Comparison of ENCODE assay signal across 12 cellular contexts in the genomic region with DNA sequence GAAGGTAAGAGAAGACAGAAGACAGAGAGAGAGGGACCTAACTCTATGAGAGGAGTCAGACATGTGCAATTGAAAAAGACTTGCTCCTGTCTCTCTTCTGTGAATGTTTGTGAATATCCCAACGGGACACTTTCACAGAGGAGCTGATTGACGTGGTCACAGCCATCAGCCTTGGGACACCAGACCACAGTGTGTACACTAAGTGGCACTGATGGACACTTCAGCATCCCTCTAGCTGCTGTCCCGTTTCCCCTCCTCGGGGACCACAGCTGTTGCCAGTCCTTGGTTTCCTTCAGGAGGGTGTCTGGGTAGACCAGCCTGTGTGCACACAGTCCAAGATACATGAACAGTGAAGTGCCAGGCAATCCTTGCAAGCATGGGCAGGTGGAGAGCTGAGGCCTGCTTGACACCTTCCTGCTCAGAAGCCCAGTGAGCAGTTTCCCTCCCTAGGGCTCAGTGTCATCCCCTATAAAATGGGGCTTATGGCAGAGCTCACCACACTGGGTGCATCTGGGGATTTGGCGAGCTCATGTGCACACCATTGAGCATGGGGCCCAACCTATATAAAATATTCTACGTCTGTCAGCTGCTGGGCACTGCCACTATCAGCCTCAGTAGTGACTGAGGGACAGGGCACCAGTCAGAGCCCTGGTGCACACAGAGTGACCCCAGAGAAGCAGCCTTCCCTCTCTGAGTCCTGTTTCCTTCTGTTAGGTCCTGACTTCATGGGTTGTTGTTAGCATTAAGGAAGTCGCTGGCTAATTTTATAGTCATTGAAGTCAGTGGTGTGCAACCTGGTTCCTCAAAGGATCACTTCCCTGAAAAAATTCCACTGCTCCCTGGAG. TPM values are rescaled to one million over a fixed set of nuclear protein-coding genes. Genes with fewer than 3 reads are reported as not detected.
DNase-seq lines count a peak whose midpoint lies in the region; ATAC-seq and TF ChIP-seq lines count a peak whose summit lies in the region.
"Had no signal": no experiment of that assay in that cellular context is flagged by ENCODE, and none has a peak within 500 bp of the region (broad histone marks: within the 10 kb centered on the region; RNA-seq: fewer than 3 reads in every experiment).

No MANE protein-coding gene starts in this region.

- no peak overlapping the region for H3K4me3 Mint-ChIP-seq in activated CD4-positive, alpha-beta memory T cell treated with anti-CD3 and anti-CD28 coated beads for 36 hours

- no peak for TF ChIP-seq POLR2A in breast epithelium (IDR thresholded peaks at IDR 0.05)

- TF ChIP-seq CTCF in breast epithelium (IDR thresholded peaks at IDR 0.05) (no peak), mammary epithelial cell (conservative IDR thresholded peaks at IDR 0.05 in 1 of 2, IDR thresholded peaks at IDR 0.05 in 1 of 2; ENCODE audit: extremely low read depth in 1 of 2, insufficient read depth in 1 of 2, low read depth in 1 of 2, low read length in 2 of 2) (no peak), smooth muscle cell (IDR thresholded peaks at IDR 0.05; ENCODE audit: borderline replicate concordance, insufficient read depth, poor library complexity, severe bottlenecking) (no peak)

- H3K9ac ChIP-seq in mammary epithelial cell (ENCODE audit: insufficient read depth, low read length) (no peak overlapping the region), smooth muscle cell (ENCODE audit: low read depth) (no peak overlapping the region)
- H3K9ac ChIP-seq: KMS-11 had no signal

- peaks cover 22% of the 10 kb centered on the region for H3K79me2 ChIP-seq in mammary epithelial cell (ENCODE audit: insufficient read depth, low read length)
- H3K79me2 ChIP-seq in smooth muscle cell (ENCODE audit: low read depth): peaks cover 8% of the 10 kb centered on the region

- POLR2A ChIA-PET in activated CD4-positive, alpha-beta memory T cell treated with anti-CD3 and anti-CD28 coated beads for 36 hours (lab: Charles Lee): interaction anchor here (0.9 to 1.1 kb wide), 2 partner anchors 13 to 110 kb away, joined by 3 read pairs; a partner anchor contains a TSS

- no peak for ATAC-seq in GM21367 (IDR thresholded peaks at IDR 0.05; ENCODE audit: unreplicated experiment)
- ATAC-seq: right lobe of liver had no signal

- H3K36me3 Mint-ChIP-seq in activated CD4-positive, alpha-beta memory T cell treated with anti-CD3 and anti-CD28 coated beads for 36 hours: peaks cover 18% of the 10 kb centered on the region

- no peaks in the 10 kb centered on the region for H4K20me1 ChIP-seq in mammary epithelial cell (ENCODE audit: insufficient read depth, low read length)
- no peaks in the 10 kb centered on the region for H4K20me1 ChIP-seq in smooth muscle cell (ENCODE audit: low read depth)

- in situ Hi-C loops in mammary epithelial cell (cut with MboI; ENCODE audit: low sequenced_read_pairs in 2 of 2): no loop called here

- H3K9me3 ChIP-seq in breast epithelium: no peaks in the 10 kb centered on the region
- no peaks in the 10 kb centered on the region for H3K9me3 ChIP-seq in mammary epithelial cell (replicated peaks; ENCODE audit: insufficient read depth, low read length)
- no peaks in the 10 kb centered on the region for H3K9me3 ChIP-seq in smooth muscle cell (replicated peaks; ENCODE audit: low read depth)
- H3K9me3 ChIP-seq: right lobe of liver had no signal

- H3K4me3 ChIP-seq in breast epithelium (no peak overlapping the region), mammary epithelial cell (replicated peaks in 1 of 3; ENCODE audit: insufficient read depth in 1 of 3, low read depth in 2 of 3, low read length in 3 of 3) (no peak overlapping the region), smooth muscle cell (no peak overlapping the region)
- H3K4me3 ChIP-seq: right lobe of liver had no signal

- H3K4me1 ChIP-seq in breast epithelium (peaks cover 8 to 27% of the 10 kb centered on the region in 2 donors), mammary epithelial cell (ENCODE audit: insufficient read depth, low read length) (peaks cover 29% of the 10 kb centered on the region), smooth muscle cell (ENCODE audit: low read depth) (no peaks in the 10 kb centered on the region)

- H3K9me3 Mint-ChIP-seq in activated CD4-positive, alpha-beta memory T cell treated with anti-CD3 and anti-CD28 coated beads for 36 hours: no peaks in the 10 kb centered on the region

- intact Hi-C loops in breast epithelium (cut with DNase I; ENCODE audit: low total_unique reads) (loop anchor here (5.0 to 10.0 kb wide), 2 partner anchors 110 to 878 kb away; a partner anchor contains a TSS), mammary epithelial cell (cut with micrococcal nuclease) (loop anchor here (5.0 kb wide), 1 partner anchor 122 kb away; a partner anchor contains a TSS)
- intact Hi-C loops in activated CD4-positive, alpha-beta memory T cell treated with anti-CD3 and anti-CD28 coated beads for 36 hours (cut with micrococcal nuclease): loop anchor here (5.0 kb wide), 1 partner anchor 122 kb away; a partner anchor contains a TSS

- peaks cover 14% of the 10 kb centered on the region for H3K4me1 Mint-ChIP-seq in activated CD4-positive, alpha-beta memory T cell treated with anti-CD3 and anti-CD28 coated beads for 36 hours (ENCODE audit: low read depth)

- H3K36me3 ChIP-seq in breast epithelium: no peaks in the 10 kb centered on the region
- peaks cover 4% of the 10 kb centered on the region for H3K36me3 ChIP-seq in mammary epithelial cell (ENCODE audit: insufficient read depth, low read length)
- no peaks in the 10 kb centered on the region for H3K36me3 ChIP-seq in smooth muscle cell (ENCODE audit: low read depth)

- peak overlapping the region; percentile 52 for H3K27ac Mint-ChIP-seq in activated CD4-positive, alpha-beta memory T cell treated with anti-CD3 and anti-CD28 coated beads for 36 hours

- CTCF ChIA-PET in mammary epithelial cell (lab: Charles Lee; ENCODE audit: low non-redundant PET): interaction anchor here (0.6 kb wide), 1 partner anchor 205 kb away, joined by 3 read pairs; no protein-coding TSS in a partner anchor
- CTCF ChIA-PET in activated CD4-positive, alpha-beta memory T cell treated with anti-CD3 and anti-CD28 coated beads for 36 hours (lab: Charles Lee): interaction anchor here (0.7 to 1.3 kb wide), 3 partner anchors 123 to 245 kb away, joined by 3 to 7 read pairs (median 3); no protein-coding TSS in a partner anchor

- H3K27me3 Mint-ChIP-seq in activated CD4-positive, alpha-beta memory T cell treated with anti-CD3 and anti-CD28 coated beads for 36 hours: no peaks in the 10 kb centered on the region

- no peak overlapping the region for H2AFZ ChIP-seq in mammary epithelial cell (ENCODE audit: low read depth, low read length)
- no peak overlapping the region for H2AFZ ChIP-seq in smooth muscle cell (ENCODE audit: low read depth)

- H3K27me3 ChIP-seq in breast epithelium (no peaks in the 10 kb centered on the region), mammary epithelial cell (ENCODE audit: insufficient read depth, low read length) (no peaks in the 10 kb centered on the region), smooth muscle cell (ENCODE audit: low read depth) (no peaks in the 10 kb centered on the region)
- H3K27me3 ChIP-seq: right lobe of liver had no signal

- H3F3A ChIP-seq in smooth muscle cell (ENCODE audit: low read depth): peaks cover 17% of the 10 kb centered on the region

- no peak overlapping the region for H3K4me2 ChIP-seq in mammary epithelial cell (ENCODE audit: insufficient read depth, low read depth, low read length)
- H3K4me2 ChIP-seq in smooth muscle cell: no peak overlapping the region
- H3K4me2 ChIP-seq: KMS-11 had no signal

- dilution Hi-C loops in mammary epithelial cell (cut with HindIII; ENCODE audit: low sequenced_read_pairs): no loop called here

- 76% methylated on average over 7 of the region's 7 CpGs for WGBS in mammary epithelial cell (ENCODE audit: low coverage, missing lambda C conversion rate)
- WGBS in smooth muscle cell (ENCODE audit: low lambda C conversion rate): 87% methylated on average over 7 of the region's 7 CpGs

- DNase-seq in breast epithelium (ENCODE audit: low spot score in 2 of 2): peak; percentile 14 to 15
- no peak for DNase-seq in mammary epithelial cell
- no peak for DNase-seq in activated CD4-positive, alpha-beta memory T cell treated with anti-CD3 and anti-CD28 coated beads for 36 hours
- peak; percentile 80 for DNase-seq in kidney tubule cell (ENCODE audit: low spot score)
- peak; percentile 35 for DNase-seq in ureter (ENCODE audit: low spot score)
- no peak for DNase-seq in GM19238 (ENCODE audit: insufficient read length, low spot score)
- no peak for DNase-seq in smooth muscle cell (lab: John Stamatoyannopoulos, UW; ENCODE audit: unreplicated experiment)
- DNase-seq: effector CD4-positive, alpha-beta T cell; stimulated activated naive CD4-positive, alpha-beta T cell treated with Interleukin-2 at 50 U/mL for 16 hours had no signal

- H3K27ac ChIP-seq in breast epithelium: peak overlapping the region; percentile 57 to 95
- no peak overlapping the region for H3K27ac ChIP-seq in mammary epithelial cell (ENCODE audit: insufficient read depth, low read depth, low read length)
- no peak overlapping the region for H3K27ac ChIP-seq in smooth muscle cell (ENCODE audit: low read depth)
- H3K27ac ChIP-seq: KMS-11, right lobe of liver had no signal

- no TSS peak for BruUV-seq in mammary epithelial cell (replicated peaks; lab: Mats Ljungman, UMichigan)

RNA-seq across cellular contexts. Expression of a gene that starts 4.3 kb away (rescaled TPM):
- total RNA-seq in breast epithelium: 100 to 1,000 TPM in 1 of 3 donors, 10 to 100 TPM in 2; 72.7 to 117 (median 77.3) TPM
- 10 to 100 TPM; 65.7 to 82.1 TPM for total RNA-seq in mammary epithelial cell
- 73.9 TPM for polyA plus RNA-seq in mammary epithelial cell
- 54.0 TPM for polyA minus RNA-seq in mammary epithelial cell
- total RNA-seq in activated CD4-positive, alpha-beta memory T cell treated with anti-CD3 and anti-CD28 coated beads for 36 hours: 100 to 1,000 TPM; 117 to 121 TPM
- total RNA-seq in ureter: 113 TPM
- 30.4 and 34.4 TPM in 2 replicates for total RNA-seq in smooth muscle cell
- 20.0 and 22.7 TPM in 2 replicates for polyA plus RNA-seq in smooth muscle cell

RNA-seq across cellular contexts. Expression of a gene that starts 15.7 kb away (rescaled TPM):
- total RNA-seq in breast epithelium (10 to 100 TPM in 2 of 3 donors, 1 to 10 TPM in 1; 3.7 to 37.5 (median 35.1) TPM), mammary epithelial cell (100 to 1,000 TPM in 1 of 2 donors, 10 to 100 TPM in 1; 91.5 to 166 TPM), ureter (55.2 TPM), smooth muscle cell (11.3 and 14.0 TPM in 2 replicates)
- polyA plus RNA-seq in mammary epithelial cell (133 TPM), smooth muscle cell (14.2 and 85.3 TPM in 2 replicates)
- polyA minus RNA-seq in mammary epithelial cell: 97.9 TPM
- total RNA-seq in activated CD4-positive, alpha-beta memory T cell treated with anti-CD3 and anti-CD28 coated beads for 36 hours: 10 to 100 TPM; 25.4 to 28.7 TPM

RNA-seq across cellular contexts. Expression of a gene that starts 17.8 kb away (rescaled TPM):
- total RNA-seq in breast epithelium: 1 to 10 TPM in 1 of 3 donors, not detected in 2; 1.5 TPM
- under 1 TPM in 1 of 2 donors, not detected in 1; 0.54 TPM for total RNA-seq in mammary epithelial cell
- not detected for polyA plus RNA-seq in mammary epithelial cell
- polyA minus RNA-seq in mammary epithelial cell: not detected
- total RNA-seq in activated CD4-positive, alpha-beta memory T cell treated with anti-CD3 and anti-CD28 coated beads for 36 hours: not detected
- total RNA-seq in ureter: 1.2 TPM
- not detected in 2 replicates for total RNA-seq in smooth muscle cell
- polyA plus RNA-seq in smooth muscle cell: not detected in 2 replicates

RNA-seq across cellular contexts. Expression of a gene that starts 27.5 kb away (rescaled TPM):
- total RNA-seq in breast epithelium (1 to 10 TPM in 1 of 3 donors, not detected in 2; 4.2 TPM), mammary epithelial cell (not detected), ureter (not detected), smooth muscle cell (not detected in 2 replicates)
- polyA plus RNA-seq in mammary epithelial cell (not detected), smooth muscle cell (not detected in 2 replicates)
- polyA minus RNA-seq in mammary epithelial cell: not detected
- under 1 TPM; 0.43 to 0.44 TPM for total RNA-seq in activated CD4-positive, alpha-beta memory T cell treated with anti-CD3 and anti-CD28 coated beads for 36 hours

RNA-seq across cellular contexts. Expression of a gene that starts 36.0 kb away (rescaled TPM):
- total RNA-seq in breast epithelium (under 1 TPM in 1 of 3 donors, not detected in 2; 0.44 TPM), mammary epithelial cell (not detected), ureter (not detected), smooth muscle cell (not detected in 2 replicates)
- polyA plus RNA-seq in mammary epithelial cell (not detected), smooth muscle cell (not detected in 2 replicates)
- not detected for polyA minus RNA-seq in mammary epithelial cell
- under 1 TPM in 1 of 2 experiments, not detected in 1; 0.19 TPM for total RNA-seq in activated CD4-positive, alpha-beta memory T cell treated with anti-CD3 and anti-CD28 coated beads for 36 hours
- total RNA-seq: right lobe of liver had no signal

Comparison
In these comparisons a context has a peak if more than half of its experiments do, and no peak if none do; other contexts are left out.
1. DNase-seq: peak in breast epithelium (2 of 2), kidney tubule cell (single experiment) and ureter (single experiment); none in mammary epithelial cell (single experiment), activated CD4-positive, alpha-beta memory T cell treated with anti-CD3 and anti-CD28 coated beads for 36 hours (single experiment), GM19238 (single experiment) and smooth muscle cell (single experiment).
2. H3K27ac ChIP-seq: peak in breast epithelium (2 of 2); none in mammary epithelial cell (single experiment) and smooth muscle cell (single experiment).